Comparison of ENCODE assay signal across 12 cellular contexts in the genomic region with DNA sequence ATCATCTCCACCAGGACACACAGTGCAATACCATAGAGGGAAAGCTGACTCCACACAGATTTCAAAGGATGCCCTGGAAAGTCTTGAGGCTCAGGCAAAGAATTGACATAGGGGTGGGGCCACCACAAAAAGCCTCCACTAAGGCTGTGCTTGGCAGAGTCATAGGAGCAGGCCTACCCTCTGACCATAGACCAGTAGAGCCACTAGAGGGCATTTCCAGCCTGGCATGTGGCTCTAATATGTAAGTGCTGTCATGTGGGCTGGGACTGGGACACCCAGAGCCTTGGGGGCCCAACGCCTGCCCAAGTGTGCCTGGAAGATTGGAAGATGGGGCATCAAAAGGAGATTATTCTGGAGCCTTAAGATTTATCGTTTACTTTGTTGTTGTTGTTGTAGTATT.
A peak's percentile ranks its signal among the peaks of the same experiment; 100 is the strongest.
DNase-seq lines count a peak whose midpoint lies in the region; ATAC-seq, FAIRE-seq and TF ChIP-seq lines count a peak whose summit lies in the region.
"Had no signal": no experiment of that assay in that cellular context is flagged by ENCODE, and none has a peak within 500 bp of the region (broad histone marks: within the 10 kb centered on the region; RNA-seq: fewer than 3 reads in every experiment).

No MANE protein-coding gene starts in this region.

- peaks cover 20% of the 10 kb centered on the region for H3K4me1 ChIP-seq in body of pancreas
- H3K4me1 ChIP-seq: left ventricle myocardium inferior, uterus had no signal

- WGBS in body of pancreas, 2 donors = 80 to 92% methylated on average over 2 of the region's 2 CpGs

- no peaks in the 10 kb centered on the region for H3K9me3 ChIP-seq in body of pancreas
- H3K9me3 ChIP-seq: uterus had no signal

- no peak for TF ChIP-seq CTCF in body of pancreas (IDR thresholded peaks at IDR 0.05)

- DNase-seq in Daoy (ENCODE audit: low read depth) (peak; percentile 3), HTR-8/SVneo (ENCODE audit: insufficient read length, low spot score) (peak; percentile 14), SW480 (ENCODE audit: low spot score) (peak; percentile 25), kidney tubule cell (ENCODE audit: low spot score) (peak; percentile 33), frontal cortex (ENCODE audit: low spot score in 2 of 2) (no peak), body of pancreas (no peak)
- DNase-seq: DND-41, left ventricle myocardium inferior, NCI-H2081, uterus had no signal

- ATAC-seq in HG03159 (IDR thresholded peaks at IDR 0.05; ENCODE audit: unreplicated experiment) (no peak), GM18861 (IDR thresholded peaks at IDR 0.05; ENCODE audit: unreplicated experiment) (no peak), body of pancreas (no peak)

- H3K4me3 ChIP-seq in body of pancreas = no peak overlapping the region
- H3K4me3 ChIP-seq: left ventricle myocardium inferior, uterus had no signal

- no peak overlapping the region for H3K27ac ChIP-seq in body of pancreas
- H3K27ac ChIP-seq: left ventricle myocardium inferior, uterus had no signal

- no peaks in the 10 kb centered on the region for H3K36me3 ChIP-seq in body of pancreas (replicated peaks in 1 of 2; ENCODE audit: insufficient read depth in 1 of 2, low read depth in 2 of 2)
- H3K36me3 ChIP-seq: left ventricle myocardium inferior, uterus had no signal

- intact Hi-C loops in body of pancreas (cut with DNase I) = no loop called here

- no peak for TF ChIP-seq POLR2A in body of pancreas (IDR thresholded peaks at IDR 0.05)

- no peaks in the 10 kb centered on the region for H3K27me3 ChIP-seq in body of pancreas
- H3K27me3 ChIP-seq: uterus had no signal

- no peak for FAIRE-seq in HTR-8/SVneo (lab: Jason Lieb, UNC)
- no peak for FAIRE-seq in frontal cortex (lab: Jason Lieb, UNC)

Comparison
In these comparisons a context has a peak if more than half of its experiments do, and no peak if none do; other contexts are left out.
1. DNase-seq: peak in Daoy (single experiment), HTR-8/SVneo (single experiment), SW480 (single experiment) and kidney tubule cell (single experiment); none in frontal cortex (0 of 2) and body of pancreas (0 of 4).